Comparison of ENCODE assay signal across 1 cellular context in genomic region chr13:49977992-49978391, GRCh38.
TF ChIP-seq lines count a peak whose summit lies in the region.

No MANE protein-coding gene starts in this region.

TF ChIP-seq in HepG2, 621 proteins besides CTCF, POLR2A, EP300 and RAD21:
- TF ChIP-seq ZNF431 (CRISPR knock-in tag; IDR thresholded peaks at IDR 0.05; ENCODE audit: borderline replicate concordance, low read depth) (no peak), ZNF501 (CRISPR knock-in tag; IDR thresholded peaks at IDR 0.05) (no peak), MYC (CRISPR knock-in tag; IDR thresholded peaks at IDR 0.05; ENCODE audit: borderline replicate concordance) (no peak), E2F1 (CRISPR knock-in tag; IDR thresholded peaks at IDR 0.05) (no peak), NR2C2 (CRISPR knock-in tag; IDR thresholded peaks at IDR 0.05; ENCODE audit: borderline replicate concordance) (no peak), ZSCAN20 (CRISPR knock-in tag; IDR thresholded peaks at IDR 0.05; ENCODE audit: borderline replicate concordance) (no peak), IRF1 (CRISPR knock-in tag; IDR thresholded peaks at IDR 0.05; ENCODE audit: low read depth) (no peak), STAG1 (CRISPR knock-in tag; IDR thresholded peaks at IDR 0.05) (no peak), NCOR1 (IDR thresholded peaks at IDR 0.05; ENCODE audit: borderline replicate concordance, low read length) (no peak)
TF ChIP-seq in HepG2: peak in this region for 0.
